Comparison of ENCODE assay signal across 14 cellular contexts in the genomic region with DNA sequence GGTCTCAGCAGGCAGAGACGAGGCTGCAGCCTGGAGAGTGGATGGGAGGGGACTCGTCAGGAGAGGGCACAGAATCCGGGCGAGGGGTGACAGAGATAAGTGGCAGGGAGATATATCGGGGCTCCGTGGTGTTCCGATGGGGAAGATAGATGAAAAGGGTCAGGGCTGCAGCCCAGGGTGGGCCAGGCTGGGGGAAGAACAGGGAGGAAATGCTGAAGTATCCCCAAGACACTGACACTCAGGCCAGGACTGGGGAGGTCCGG. TPM values are rescaled to one million over a fixed set of nuclear protein-coding genes. Genes with fewer than 3 reads are reported as not detected.
DNase-seq lines count a peak whose midpoint lies in the region; ATAC-seq and TF ChIP-seq lines count a peak whose summit lies in the region.
"Had no signal": no experiment of that assay in that cellular context is flagged by ENCODE, and none has a peak within 500 bp of the region (broad histone marks: within the 10 kb centered on the region; RNA-seq: fewer than 3 reads in every experiment).

No MANE protein-coding gene starts in this region.

- ATAC-seq in left cardiac atrium (no peak), upper lobe of right lung (no peak), GM21360 (IDR thresholded peaks at IDR 0.05; ENCODE audit: unreplicated experiment) (no peak)

- H3K27ac ChIP-seq in cardiac muscle cell: peak overlapping the region; percentile 13
- H3K27ac ChIP-seq in breast epithelium: peak overlapping the region; percentile 79 to 92
- H3K27ac ChIP-seq in muscle layer of colon (ENCODE audit: low read depth, low read length): peak overlapping the region; percentile 22
- peak overlapping the region; percentile 36 for H3K27ac ChIP-seq in upper lobe of right lung

- intact Hi-C loops in left cardiac atrium (cut with DNase I): no loop called here
- intact Hi-C loops in breast epithelium (cut with DNase I; ENCODE audit: low total_unique reads): loop anchor here (10.0 kb wide), 1 partner anchor 113 kb away; no protein-coding TSS in a partner anchor
- intact Hi-C loops in upper lobe of right lung (cut with DNase I): no loop called here

- no peak for DNase-seq in cardiac muscle cell (ENCODE audit: low read depth in 1 of 2, low spot score in 1 of 2)
- DNase-seq in left cardiac atrium: no peak
- no peak for DNase-seq in breast epithelium (ENCODE audit: low spot score in 2 of 2)
- no peak for DNase-seq in upper lobe of right lung
- DNase-seq in kidney tubule cell (ENCODE audit: low spot score): no peak
- DNase-seq in NCI-H226: no peak
- DNase-seq: activated B cell treated with CpG ODN at 0.5 μM for 24 hours; activated gamma-delta T cell; EL; NCI-H1105 treated with DMSO at 0.1 percent for 48 hours; NCI-H524 treated with DMSO at 0.1 percent for 48 hours; stimulated activated CD8-positive, alpha-beta memory T cell treated with anti-CD3 and anti-CD28 coated beads, Interleukin-4, amount 100 ng/mL, for 48 hours had no signal

- TF ChIP-seq CTCF in cardiac muscle cell (IDR thresholded peaks at IDR 0.05; ENCODE audit: low read depth, low read length) (no peak), breast epithelium (IDR thresholded peaks at IDR 0.05) (no peak), upper lobe of right lung (IDR thresholded peaks at IDR 0.05) (no peak)

- H3K4me1 ChIP-seq in cardiac muscle cell (ENCODE audit: low read depth) (peaks cover 20% of the 10 kb centered on the region), breast epithelium (peaks cover 16 to 29% of the 10 kb centered on the region in 2 donors), muscle layer of colon (ENCODE audit: insufficient read depth, low read length) (peaks cover 52% of the 10 kb centered on the region), upper lobe of right lung (peaks cover 40% of the 10 kb centered on the region)

- H3K36me3 ChIP-seq in cardiac muscle cell (no peaks in the 10 kb centered on the region), breast epithelium (no peaks in the 10 kb centered on the region), muscle layer of colon (ENCODE audit: insufficient read depth, low read length) (no peaks in the 10 kb centered on the region), upper lobe of right lung (no peaks in the 10 kb centered on the region)

- H3K9me3 ChIP-seq in cardiac muscle cell (ENCODE audit: low read depth): no peaks in the 10 kb centered on the region
- no peaks in the 10 kb centered on the region for H3K9me3 ChIP-seq in breast epithelium
- no peaks in the 10 kb centered on the region for H3K9me3 ChIP-seq in muscle layer of colon (ENCODE audit: low read length)
- no peaks in the 10 kb centered on the region for H3K9me3 ChIP-seq in upper lobe of right lung

- TF ChIP-seq POLR2A in breast epithelium (IDR thresholded peaks at IDR 0.05): no peak

- H3K27me3 ChIP-seq in cardiac muscle cell (no peaks in the 10 kb centered on the region), breast epithelium (no peaks in the 10 kb centered on the region), muscle layer of colon (ENCODE audit: control insufficient read depth in 1 of 2, insufficient read depth in 2 of 2, low read length in 2 of 2) (no peaks in the 10 kb centered on the region), upper lobe of right lung (no peaks in the 10 kb centered on the region)

- H3K4me3 ChIP-seq in cardiac muscle cell (no peak overlapping the region), breast epithelium (peak overlapping the region in 2 of 3 donors; percentile 52 to 66), muscle layer of colon (ENCODE audit: low read depth in 1 of 2, low read length in 2 of 2) (peak overlapping the region in 1 of 2 donors; percentile 41), upper lobe of right lung (no peak overlapping the region)

- H3K9ac ChIP-seq in muscle layer of colon (ENCODE audit: low read length): no peak overlapping the region

RNA-seq across cellular contexts. Expression of a gene that starts 2.1 kb away (rescaled TPM):
- total RNA-seq in cardiac muscle cell (178 and 185 TPM in 2 replicates), left cardiac atrium (100 to 1,000 TPM; 390 to 448 TPM), breast epithelium (100 to 1,000 TPM; 192 to 532 (median 206) TPM), upper lobe of right lung (405 TPM)
- 181 and 213 TPM in 2 replicates for polyA plus RNA-seq in cardiac muscle cell

RNA-seq across cellular contexts. Expression of a gene that starts 32.0 kb away (rescaled TPM):
- total RNA-seq in cardiac muscle cell (55.3 and 55.9 TPM in 2 replicates), left cardiac atrium (10 to 100 TPM; 30.5 to 33.3 TPM), breast epithelium (10 to 100 TPM; 26.1 to 48.1 (median 41.0) TPM), upper lobe of right lung (59.6 TPM)
- 33.6 and 45.8 TPM in 2 replicates for polyA plus RNA-seq in cardiac muscle cell

RNA-seq across cellular contexts. Expression of a gene that starts 46.4 kb away (rescaled TPM):
- total RNA-seq in cardiac muscle cell (12.5 and 16.4 TPM in 2 replicates), left cardiac atrium (100 to 1,000 TPM; 377 to 765 TPM), breast epithelium (100 to 1,000 TPM in 1 of 3 donors, 10 to 100 TPM in 2; 54.0 to 326 (median 61.9) TPM), upper lobe of right lung (28.3 TPM)
- 6.8 and 10.2 TPM in 2 replicates for polyA plus RNA-seq in cardiac muscle cell
- total RNA-seq: activated B cell treated with CpG ODN at 0.5 μM for 24 hours had no signal

RNA-seq across cellular contexts. Expression of a gene that starts 52.4 kb away (rescaled TPM):
- total RNA-seq in cardiac muscle cell (22.0 and 25.8 TPM in 2 replicates), left cardiac atrium (100 to 1,000 TPM; 161 to 191 TPM), breast epithelium (100 to 1,000 TPM in 2 of 3 donors, 10 to 100 TPM in 1; 72.0 to 344 (median 112) TPM), upper lobe of right lung (318 TPM)
- 4.2 and 5.9 TPM in 2 replicates for polyA plus RNA-seq in cardiac muscle cell

Comparison
In these comparisons a context has a peak if more than half of its experiments do, and no peak if none do; other contexts are left out.
1. H3K27ac ChIP-seq: peak in every context shown above with its lines; median percentile 86 in breast epithelium; 36 in upper lobe of right lung; 22 in muscle layer of colon; 13 in cardiac muscle cell.
2. H3K4me3 ChIP-seq: peak in breast epithelium (2 of 3); none in cardiac muscle cell (single experiment) and upper lobe of right lung (single experiment).